ENCODE assay signal across 8 cellular contexts in the genomic region with DNA sequence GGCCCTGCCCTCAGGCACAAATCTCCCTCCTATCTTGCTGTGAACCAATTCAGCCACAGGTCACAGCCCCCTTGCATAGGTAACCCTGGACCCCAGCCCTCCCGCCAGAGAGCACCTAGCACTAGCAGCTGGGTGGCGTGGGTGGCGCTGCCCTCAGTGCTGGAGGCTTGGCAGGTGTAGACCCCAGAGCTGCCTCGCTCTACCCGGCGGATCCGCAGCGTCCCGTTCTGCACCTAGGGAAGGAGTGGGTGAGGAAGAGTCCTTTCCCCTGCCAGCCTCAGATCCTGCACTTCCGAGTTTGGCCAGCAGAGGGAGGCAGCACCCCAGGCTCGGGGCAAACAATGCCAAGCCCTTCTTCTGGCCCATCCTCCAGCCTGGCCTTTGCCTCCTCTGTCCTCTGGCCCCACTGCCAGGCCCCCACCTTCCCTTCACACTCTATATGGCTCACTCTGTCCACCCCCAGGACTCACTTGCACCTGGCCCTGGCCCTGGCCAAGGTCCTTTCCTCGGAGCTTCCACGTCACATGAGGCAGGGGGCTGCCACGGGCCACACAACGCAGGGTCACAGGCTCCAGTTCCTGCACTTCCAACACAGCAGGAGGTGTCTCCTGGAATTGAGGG. TPM values are rescaled to one million over a fixed set of nuclear protein-coding genes. Genes with fewer than 3 reads are reported as not detected.
DNase-seq lines count a peak whose midpoint lies in the region; ATAC-seq, FAIRE-seq and TF ChIP-seq lines count a peak whose summit lies in the region.

No MANE protein-coding gene starts in this region.

- peak; percentile 99 for TF ChIP-seq CTCF in AG04449 (IDR thresholded peaks at IDR 0.05; ENCODE audit: insufficient read depth, low read length, missing control alignments)
- peak; percentile 94 for TF ChIP-seq CTCF in VCaP (conservative IDR thresholded peaks at IDR 0.05)
- peak; percentile 96 to 99 (median 98) for TF ChIP-seq CTCF in keratinocyte (optimal IDR thresholded peaks at IDR 0.05 in 1 of 3, IDR thresholded peaks at IDR 0.05 in 1 of 3, conservative IDR thresholded peaks at IDR 0.05 in 1 of 3; ENCODE audit: extremely low read depth in 1 of 3, insufficient read depth in 2 of 3, low read length in 3 of 3)

- no peak overlapping the region for H3K4me2 ChIP-seq in keratinocyte (ENCODE audit: control insufficient read depth, extremely low read depth, insufficient read depth, low read depth, low read length)

- H3K4me3 ChIP-seq in AG04449 (ENCODE audit: low read depth, low read length) (no peak overlapping the region), keratinocyte (ENCODE audit: control insufficient read depth in 2 of 3, extremely low read depth in 1 of 3, insufficient read depth in 2 of 3, low read depth in 1 of 3, low read length in 3 of 3) (no peak overlapping the region)

- no peaks in the 10 kb centered on the region for H3K27me3 ChIP-seq in keratinocyte (ENCODE audit: control insufficient read depth, extremely low read depth, insufficient read depth, low read length)

- DNase-seq in AG04449 (ENCODE audit: low read depth, low spot score): no peak
- peak; percentile 64 to 88 (median 79) for DNase-seq in NCI-H1417 (lab: John Stamatoyannopoulos, UW)
- peak; percentile 73 to 81 for DNase-seq in T47D (ENCODE audit: low read depth in 1 of 2, low spot score in 1 of 2)
- DNase-seq in keratinocyte (ENCODE audit: low read depth, low spot score): no peak
- DNase-seq in stimulated activated CD4-positive, alpha-beta T cell treated with anti-CD3 and anti-CD28 coated beads, Interleukin-4, amount 100 ng/mL, for 1 hour: peak; percentile 85

- peak overlapping the region; percentile 6; the same call in 1 of the 2 replicates for H3K27ac ChIP-seq in VCaP
- no peak overlapping the region for H3K27ac ChIP-seq in keratinocyte (ENCODE audit: control insufficient read depth, insufficient read depth, low read length)

- peaks cover 3 to 4% of the 10 kb centered on the region in 2 experiments for H3K36me3 ChIP-seq in keratinocyte (ENCODE audit: control insufficient read depth in 2 of 2, extremely low read depth in 1 of 2, insufficient read depth in 2 of 2, low read length in 2 of 2)

- in situ Hi-C loops in T47D (cut with HindIII; ENCODE audit: low pct_unique_long_range_greater_than_20kb, low sequenced_read_pairs): no loop called here

- no peak overlapping the region for H3K9ac ChIP-seq in keratinocyte (ENCODE audit: control insufficient read depth, extremely low read depth, insufficient read depth, low read length)

- no peaks in the 10 kb centered on the region for H3K79me2 ChIP-seq in keratinocyte (ENCODE audit: control insufficient read depth, insufficient read depth, low read length)

- H3K9me1 ChIP-seq in keratinocyte (ENCODE audit: control insufficient read depth, extremely low read depth, insufficient read depth, low read length): no peaks in the 10 kb centered on the region

- H4K20me1 ChIP-seq in keratinocyte (ENCODE audit: control insufficient read depth, extremely low read depth, insufficient read depth, low read length): no peaks in the 10 kb centered on the region

- peak; percentile 87 for FAIRE-seq in keratinocyte (lab: Jason Lieb, UNC)

- dilution Hi-C loops in keratinocyte (cut with MboI; ENCODE audit: extremely low pct_ligation_motif_present, low sequenced_read_pairs): no loop called here

- H3K4me1 ChIP-seq in keratinocyte (ENCODE audit: control insufficient read depth, extremely low read depth, insufficient read depth, low read length): peaks cover 54% of the 10 kb centered on the region

- POLR2A ChIA-PET in AG04449 (lab: Yijun Ruan, JAX): no interaction called here

- CTCF ChIA-PET in AG04449 (lab: Yijun Ruan, JAX): interaction anchor here (0.9 to 23.7 kb wide), 20 partner anchors 10 to 149 kb away, joined by 3 to 1031 read pairs (median 6); a partner anchor contains a TSS

- ATAC-seq in GM18511 (IDR thresholded peaks at IDR 0.05; ENCODE audit: unreplicated experiment) (peak; percentile 65), HG02588 (IDR thresholded peaks at IDR 0.05; ENCODE audit: unreplicated experiment) (no peak)

- H3K9me3 ChIP-seq in keratinocyte (ENCODE audit: control insufficient read depth, low read depth, low read length): no peaks in the 10 kb centered on the region

- no peak overlapping the region for H2AFZ ChIP-seq in keratinocyte (ENCODE audit: control insufficient read depth, low read length)

RNA-seq across cellular contexts. Expression of a gene that starts 9.0 kb away (rescaled TPM):
- polyA plus RNA-seq in keratinocyte: 4.2 to 6.0 TPM (median 5.8 TPM) in 3 replicates
- 5.5 TPM for polyA plus RNA-seq in keratinocyte (2011; ENCODE audit: low read depth)
- 1.5 and 2.8 TPM in 2 replicates for polyA plus RNA-seq in keratinocyte (2011; cell fraction: cytosol; rRNA removed)
- 16.7 and 20.7 TPM in 2 replicates for polyA plus RNA-seq in keratinocyte (2011; cell fraction: nucleus; rRNA removed)
- polyA plus RNA-seq in keratinocyte (2012; ENCODE audit: low replicate concordance): 6.9 and 11.6 TPM in 2 replicates
- 5.0 to 11.5 TPM (median 5.9 TPM) in 3 replicates for polyA minus RNA-seq in keratinocyte
- polyA minus RNA-seq in keratinocyte (2011; cell fraction: cytosol; rRNA and poly(A)+ RNA removed): 5.8 TPM
- 13.3 and 13.9 TPM in 2 replicates for polyA minus RNA-seq in keratinocyte (2011; cell fraction: nucleus; rRNA and poly(A)+ RNA removed)

RNA-seq across cellular contexts. Expression of a gene that starts 11.1 kb away (rescaled TPM):
- polyA plus RNA-seq in keratinocyte: 678 to 787 TPM (median 709 TPM) in 3 replicates
- 1,035 TPM for polyA plus RNA-seq in keratinocyte (2011; ENCODE audit: low read depth)
- polyA plus RNA-seq in keratinocyte (2011; cell fraction: cytosol; rRNA removed): 759 and 902 TPM in 2 replicates
- 491 and 579 TPM in 2 replicates for polyA plus RNA-seq in keratinocyte (2011; cell fraction: nucleus; rRNA removed)
- 585 and 747 TPM in 2 replicates for polyA plus RNA-seq in keratinocyte (2012; ENCODE audit: low replicate concordance)
- 343 to 569 TPM (median 417 TPM) in 3 replicates for polyA minus RNA-seq in keratinocyte
- 337 TPM for polyA minus RNA-seq in keratinocyte (2011; cell fraction: cytosol; rRNA and poly(A)+ RNA removed)
- polyA minus RNA-seq in keratinocyte (2011; cell fraction: nucleus; rRNA and poly(A)+ RNA removed): 126 and 127 TPM in 2 replicates

RNA-seq across cellular contexts. Expression of a gene that starts 17.6 kb away (rescaled TPM):
- 0.31 to 0.57 TPM (median 0.41 TPM) in 3 replicates for polyA plus RNA-seq in keratinocyte
- not detected for polyA plus RNA-seq in keratinocyte (2011; ENCODE audit: low read depth)
- 0.30 and 0.38 TPM in 2 replicates for polyA plus RNA-seq in keratinocyte (2011; cell fraction: cytosol; rRNA removed)
- not detected in 2 replicates for polyA plus RNA-seq in keratinocyte (2011; cell fraction: nucleus; rRNA removed)
- polyA plus RNA-seq in keratinocyte (2012; ENCODE audit: low replicate concordance): 0.42 and 0.47 TPM in 2 replicates
- polyA minus RNA-seq in keratinocyte: 0.30 TPM in 1 of 3 replicates, not detected in the others
- polyA minus RNA-seq in keratinocyte (2011; cell fraction: cytosol; rRNA and poly(A)+ RNA removed): not detected
- polyA minus RNA-seq in keratinocyte (2011; cell fraction: nucleus; rRNA and poly(A)+ RNA removed): not detected in 2 replicates

RNA-seq across cellular contexts. Expression of a gene that starts 36.4 kb away (rescaled TPM):
- polyA plus RNA-seq in keratinocyte: 0.82 to 3.0 TPM (median 2.3 TPM) in 3 replicates
- 2.4 TPM for polyA plus RNA-seq in keratinocyte (2011; ENCODE audit: low read depth)
- polyA plus RNA-seq in keratinocyte (2011; cell fraction: cytosol; rRNA removed): 1.1 and 2.6 TPM in 2 replicates
- 0.83 and 0.87 TPM in 2 replicates for polyA plus RNA-seq in keratinocyte (2011; cell fraction: nucleus; rRNA removed)
- 3.2 and 4.1 TPM in 2 replicates for polyA plus RNA-seq in keratinocyte (2012; ENCODE audit: low replicate concordance)
- polyA minus RNA-seq in keratinocyte: 0.42 TPM in 1 of 3 replicates, not detected in the others
- not detected for polyA minus RNA-seq in keratinocyte (2011; cell fraction: cytosol; rRNA and poly(A)+ RNA removed)
- 0.39 TPM in 1 of 2 replicates, not detected in the other for polyA minus RNA-seq in keratinocyte (2011; cell fraction: nucleus; rRNA and poly(A)+ RNA removed)

Comparison
In these comparisons a context has a peak if more than half of its experiments do, and no peak if none do; other contexts are left out.
1. DNase-seq: peak in NCI-H1417 (3 of 3), T47D (2 of 2) and stimulated activated CD4-positive, alpha-beta T cell treated with anti-CD3 and anti-CD28 coated beads, Interleukin-4, amount 100 ng/mL, for 1 hour (single experiment); none in AG04449 (single experiment) and keratinocyte (single experiment).
2. Peak in every context shown above with its lines, with median percentiles within 50 percentile points of each other: CTCF ChIP-seq.